In the genomic region with DNA sequence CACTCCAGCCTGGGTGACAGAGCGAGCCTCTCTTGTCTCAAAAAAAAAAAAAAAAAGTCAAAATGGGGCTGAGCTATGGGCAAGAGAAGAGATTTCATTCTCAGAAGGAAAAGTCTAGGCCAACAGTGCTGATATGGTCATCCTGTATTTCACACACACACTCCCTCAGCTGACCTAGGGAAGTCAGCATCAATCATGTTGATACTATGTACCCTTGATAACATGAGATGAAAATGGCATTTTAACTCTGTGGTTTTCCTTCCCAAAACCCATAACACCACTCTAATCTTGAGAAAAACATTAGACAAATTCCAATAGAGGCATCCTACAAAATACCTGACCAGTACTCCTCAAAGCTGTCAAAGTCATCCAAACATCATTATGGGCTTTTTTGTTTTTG, we compare ENCODE assay signal across 17 cellular contexts. TPM values are rescaled to one million over a fixed set of nuclear protein-coding genes. Genes with fewer than 3 reads are reported as not detected.
"Had no signal": no experiment of that assay in that cellular context is flagged by ENCODE, and none has a peak within 500 bp of the region (broad histone marks: within the 10 kb centered on the region; RNA-seq: fewer than 3 reads in every experiment).

No MANE protein-coding gene starts in this region.

- H3K4me3 ChIP-seq: ovary, psoas muscle, suprapubic skin, transverse colon, vagina had no signal

- H3K36me3 ChIP-seq: ovary, suprapubic skin, transverse colon, vagina had no signal

- H3K9me3 Mint-ChIP-seq: memory B cell had no signal

- DNase-seq: activated naive CD4-positive, alpha-beta T cell; amniotic stem cell; dermis blood vessel endothelial cell; effector memory CD4-positive, alpha-beta T cell; left ventricle myocardium superior; right cardiac atrium; stimulated activated naive CD8-positive, alpha-beta T cell treated with anti-CD3 and anti-CD28 coated beads, Interleukin-15, Interleukin-2, amounts not matched to agents 100 U/mL and 50 U/mL, for 24 hours; T1000; transverse colon; WERI-Rb-1 had no signal

- H3K27me3 ChIP-seq: ovary, suprapubic skin, transverse colon, vagina had no signal

- H3K27me3 Mint-ChIP-seq: memory B cell had no signal

- H3K27ac ChIP-seq: ovary, psoas muscle, suprapubic skin had no signal

- H3K4me3 Mint-ChIP-seq: memory B cell had no signal

- H3K9me3 ChIP-seq: ovary, psoas muscle, suprapubic skin, transverse colon, vagina had no signal

- ATAC-seq: left ventricle myocardium superior; psoas muscle; right cardiac atrium; stimulated activated naive CD8-positive, alpha-beta T cell treated with anti-CD3 and anti-CD28 coated beads, Interleukin-15, Interleukin-2, amounts not matched to agents 100 U/mL and 50 U/mL, for 24 hours had no signal

- H3K27ac Mint-ChIP-seq: memory B cell had no signal

RNA-seq across cellular contexts. Expression of a gene that starts 30.9 kb away (rescaled TPM):
- total RNA-seq: chondrocyte, dermis blood vessel endothelial cell, left ventricle myocardium superior, skeletal muscle tissue had no signal
